21 cellular contexts compared by ENCODE assay signal in the genomic region with DNA sequence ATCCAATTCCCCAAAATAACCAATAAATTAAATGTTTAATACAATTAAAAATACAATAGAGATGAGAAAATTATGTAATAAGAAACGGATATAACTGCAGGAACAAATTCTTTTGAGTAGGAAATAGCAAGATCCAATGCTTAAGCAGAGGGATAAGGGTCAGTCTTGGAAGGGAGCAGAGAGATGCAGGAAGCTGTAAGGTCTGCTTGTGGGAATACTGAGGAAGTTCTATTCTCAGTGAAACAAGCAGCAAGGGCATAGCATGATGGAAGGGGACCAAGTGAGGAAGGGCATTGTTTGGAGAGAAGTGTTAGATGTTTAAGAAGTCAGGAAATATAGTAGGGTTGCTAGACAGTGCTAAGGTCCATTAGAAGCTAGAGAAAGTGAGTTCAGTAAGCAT.
A peak's percentile ranks its signal among the peaks of the same experiment; 100 is the strongest.
DNase-seq lines count a peak whose midpoint lies in the region; ATAC-seq, FAIRE-seq and TF ChIP-seq lines count a peak whose summit lies in the region.
"Had no signal": no experiment of that assay in that cellular context is flagged by ENCODE, and none has a peak within 500 bp of the region (broad histone marks: within the 10 kb centered on the region; RNA-seq: fewer than 3 reads in every experiment).

No MANE protein-coding gene starts in this region.

- H3K9me1 ChIP-seq in K562 (ENCODE audit: control insufficient read depth, insufficient read depth, low read length) (no peaks in the 10 kb centered on the region), endothelial cell of umbilical vein (replicated peaks; ENCODE audit: control insufficient read depth, extremely low read depth, insufficient read depth, low read length) (no peaks in the 10 kb centered on the region)

- BruUV-seq in K562 (replicated peaks; lab: Mats Ljungman, UMichigan), result no TSS peak
- no TSS peak for BruUV-seq in endothelial cell of umbilical vein (replicated peaks; lab: Mats Ljungman, UMichigan)

- H3K4me2 ChIP-seq in GM23338 (no peak overlapping the region; the same call in 1 of the 2 replicates), K562 (ENCODE audit: insufficient read depth, low read length) (no peak overlapping the region), endothelial cell of umbilical vein (ENCODE audit: insufficient read depth, low read length) (no peak overlapping the region)
- H3K4me2 ChIP-seq: A549; BLaER1 treated with 17β-estradiol and CSF1 and Interleukin-3, amounts not matched to agents 10 nM and 100 nM had no signal

- ATAC-seq in GM23338 (no peak), K562 (peak; percentile 25; the same call in 2 of the 3 replicates), HG03159 (IDR thresholded peaks at IDR 0.05; ENCODE audit: unreplicated experiment) (no peak)
- ATAC-seq: A549; CD8-positive, alpha-beta T cell had no signal

- in situ Hi-C loops in K562 (cut with MboI), result no loop called here

- dilution Hi-C loops in endothelial cell of umbilical vein (cut with MboI; ENCODE audit: extremely low pct_ligation_motif_present, low sequenced_read_pairs), result no loop called here

- H3K79me2 ChIP-seq in GM23338 (replicated peaks; ENCODE audit: insufficient read depth), result no peaks in the 10 kb centered on the region
- H3K79me2 ChIP-seq in K562 (ENCODE audit: control insufficient read depth, insufficient read depth, low read length), result no peaks in the 10 kb centered on the region
- H3K79me2 ChIP-seq in endothelial cell of umbilical vein (ENCODE audit: control insufficient read depth, insufficient read depth, low read length), result no peaks in the 10 kb centered on the region

- WGBS in K562 (ENCODE audit: insufficient coverage, low coverage, missing lambda C conversion rate), result 22% methylated on average over 1 of the region's 1 CpG

- no peaks in the 10 kb centered on the region for H3K9me3 Mint-ChIP-seq in GM23338
- H3K9me3 Mint-ChIP-seq: CD4-positive, alpha-beta T cell; CD8-positive, alpha-beta T cell had no signal

- H3K27me3 ChIP-seq in GM23338 (ENCODE audit: insufficient read depth), result no peaks in the 10 kb centered on the region
- no peaks in the 10 kb centered on the region for H3K27me3 ChIP-seq in K562 (ENCODE audit: control insufficient read depth in 2 of 2, insufficient read depth in 2 of 2, low read length in 2 of 2)
- H3K27me3 ChIP-seq in endothelial cell of umbilical vein (ENCODE audit: control insufficient read depth in 2 of 2, insufficient read depth in 2 of 2, low read length in 2 of 2), result no peaks in the 10 kb centered on the region
- H3K27me3 ChIP-seq: BLaER1 treated with 17β-estradiol and CSF1 and Interleukin-3, amounts not matched to agents 10 nM and 100 nM had no signal

- intact Hi-C loops in K562 (cut with micrococcal nuclease) (no loop called here), endothelial cell of umbilical vein (cut with micrococcal nuclease) (no loop called here)

- H3K27ac ChIP-seq in GM23338 (ENCODE audit: low read depth) (no peak overlapping the region), K562 (ENCODE audit: extremely low read depth, low read depth, low read length) (no peak overlapping the region; the same call in 2 of the 3 replicates), endothelial cell of umbilical vein (ENCODE audit: insufficient read depth, low read depth, low read length) (no peak overlapping the region)
- H3K27ac ChIP-seq: 22Rv1; A549; BLaER1 treated with 17β-estradiol and CSF1 and Interleukin-3, amounts not matched to agents 10 nM and 100 nM; C4-2B had no signal

- H3K27me3 Mint-ChIP-seq in GM23338 (ENCODE audit: insufficient read depth, low read depth, poor library complexity), result no peaks in the 10 kb centered on the region
- H3K27me3 Mint-ChIP-seq: B cell; CD4-positive, alpha-beta T cell had no signal

- POLR2A ChIA-PET in K562 (lab: Yijun Ruan, JAX), result no interaction called here
- POLR2A ChIA-PET in endothelial cell of umbilical vein (lab: Charles Lee), result no interaction called here

- H3K36me3 Mint-ChIP-seq in GM23338 (ENCODE audit: low read depth), result no peaks in the 10 kb centered on the region

- H3K4me1 ChIP-seq in GM23338 (ENCODE audit: insufficient read depth), result peaks cover 9% of the 10 kb centered on the region; the same call in 1 of the 2 replicates
- H3K4me1 ChIP-seq in K562 (replicated peaks in 1 of 2; ENCODE audit: control insufficient read depth in 2 of 2, insufficient read depth in 2 of 2, low read length in 2 of 2), result peaks cover 3 to 12% of the 10 kb centered on the region in 2 experiments; a peak in 3 of 5 replicates
- no peaks in the 10 kb centered on the region for H3K4me1 ChIP-seq in endothelial cell of umbilical vein (ENCODE audit: control insufficient read depth, extremely low read depth, insufficient read depth, low read length)
- H3K4me1 ChIP-seq: A549; BLaER1 treated with 17β-estradiol and CSF1 and Interleukin-3, amounts not matched to agents 10 nM and 100 nM; Caco-2 had no signal

- no peak for TF ChIP-seq CTCF in GM23338 (conservative IDR thresholded peaks at IDR 0.05; ENCODE audit: low read depth in 2 of 2)
- no peak for TF ChIP-seq CTCF in K562 (IDR thresholded peaks at IDR 0.05 in 2 of 3, conservative IDR thresholded peaks at IDR 0.05 in 1 of 3; ENCODE audit: insufficient read depth in 2 of 3, low read depth in 1 of 3, low read length in 3 of 3)
- no peak for TF ChIP-seq CTCF in endothelial cell of umbilical vein (IDR thresholded peaks at IDR 0.05; ENCODE audit: extremely low read depth in 1 of 2, insufficient read depth in 1 of 2, low read depth in 1 of 2, low read length in 2 of 2)

- TF ChIP-seq POLR2A in K562 (conservative IDR thresholded peaks at IDR 0.05) (no peak), endothelial cell of umbilical vein (IDR thresholded peaks at IDR 0.05; ENCODE audit: low read depth, low read length) (no peak)

- H3K9ac ChIP-seq in K562 (ENCODE audit: insufficient read depth in 1 of 2, low read depth in 2 of 2, low read length in 2 of 2) (no peak overlapping the region), endothelial cell of umbilical vein (replicated peaks; ENCODE audit: extremely low read depth, insufficient read depth, low read length) (no peak overlapping the region)
- H3K9ac ChIP-seq: BLaER1 treated with 17β-estradiol and CSF1 and Interleukin-3, amounts not matched to agents 10 nM and 100 nM had no signal

- H3K27ac Mint-ChIP-seq in GM23338, result no peak overlapping the region
- H3K27ac Mint-ChIP-seq: B cell; CD4-positive, alpha-beta T cell; CD8-positive, alpha-beta T cell had no signal

- H3K4me1 Mint-ChIP-seq in GM23338, result no peaks in the 10 kb centered on the region
- H3K4me1 Mint-ChIP-seq: B cell had no signal

- no peak for TF ChIP-seq EP300 in K562 (IDR thresholded peaks at IDR 0.05; ENCODE audit: low read length)

- no peaks in the 10 kb centered on the region for H3F3A ChIP-seq in GM23338 (replicated peaks; ENCODE audit: low read depth)

- H3K36me3 ChIP-seq in GM23338 (ENCODE audit: insufficient read depth) (no peaks in the 10 kb centered on the region), K562 (ENCODE audit: control insufficient read depth, insufficient read depth, low read length) (no peaks in the 10 kb centered on the region), endothelial cell of umbilical vein (ENCODE audit: control insufficient read depth in 2 of 2, extremely low read depth in 1 of 2, insufficient read depth in 2 of 2, low read length in 2 of 2) (no peaks in the 10 kb centered on the region)

- CTCF ChIA-PET in K562 (lab: Yijun Ruan, JAX; ENCODE audit: low intra/inter-chr PET ratio) (no interaction called here), endothelial cell of umbilical vein (lab: Charles Lee) (no interaction called here)

- H3K4me3 ChIP-seq in GM23338 (no peak overlapping the region), K562 (no peak overlapping the region), endothelial cell of umbilical vein (replicated peaks in 1 of 3; ENCODE audit: insufficient read depth in 1 of 3, low read depth in 1 of 3, low read length in 3 of 3) (no peak overlapping the region)
- H3K4me3 ChIP-seq: A549; BLaER1 treated with 17β-estradiol and CSF1 and Interleukin-3, amounts not matched to agents 10 nM and 100 nM had no signal

- H3K9me3 ChIP-seq in K562 (replicated peaks; ENCODE audit: control insufficient read depth, insufficient read depth, low read depth, low read length) (no peaks in the 10 kb centered on the region), endothelial cell of umbilical vein (replicated peaks; ENCODE audit: control insufficient read depth, insufficient read depth, low read length) (no peaks in the 10 kb centered on the region)
- H3K9me3 ChIP-seq: A549, Caco-2 had no signal

- H3K9me2 ChIP-seq in GM23338 (ENCODE audit: insufficient read depth), result no peaks in the 10 kb centered on the region

- TF ChIP-seq RAD21 in K562 (CRISPR knock-in tag; conservative IDR thresholded peaks at IDR 0.05 in 1 of 2, IDR thresholded peaks at IDR 0.05 in 1 of 2), result no peak

- peak; percentile 4 for DNase-seq in GM23338 (ENCODE audit: low spot score)
- DNase-seq in K562 (ENCODE audit: extremely low read depth in 1 of 4, low spot score in 3 of 4), result no peak
- peak; percentile 11 for DNase-seq in endothelial cell of umbilical vein (ENCODE audit: low read depth, low spot score)
- no peak for DNase-seq in SW 1271 (lab: John Stamatoyannopoulos, UW)
- DNase-seq: AML-193; Caco-2; Calu3; CD4-positive, alpha-beta T cell; CD8-positive, alpha-beta T cell; DMS79 treated with DMSO at 0.1 percent for 48 hours; GF-D8 had no signal

- FAIRE-seq in K562 (lab: Jason Lieb, UNC) (no peak), endothelial cell of umbilical vein (lab: Jason Lieb, UNC) (no peak)
- FAIRE-seq: A549, D721Med, G401.6, GM12891, GM19239 had no signal

- H4K20me1 ChIP-seq in GM23338 (replicated peaks; ENCODE audit: insufficient read depth) (no peaks in the 10 kb centered on the region; the same call in 1 of the 2 replicates), K562 (replicated peaks; ENCODE audit: control insufficient read depth, insufficient read depth, low read length) (no peaks in the 10 kb centered on the region), endothelial cell of umbilical vein (replicated peaks; ENCODE audit: control insufficient read depth, extremely low read depth, insufficient read depth, low read length) (no peaks in the 10 kb centered on the region)
- H4K20me1 ChIP-seq: BLaER1 treated with 17β-estradiol and CSF1 and Interleukin-3, amounts not matched to agents 10 nM and 100 nM had no signal

- H2AFZ ChIP-seq in GM23338 (no peak overlapping the region), K562 (ENCODE audit: low read depth, low read length) (no peak overlapping the region), endothelial cell of umbilical vein (ENCODE audit: low read depth, low read length) (no peak overlapping the region)

- no peak overlapping the region for H3K4me3 Mint-ChIP-seq in GM23338
- H3K4me3 Mint-ChIP-seq: B cell; CD4-positive, alpha-beta T cell; CD8-positive, alpha-beta T cell had no signal

TF ChIP-seq in GM23338, 12 proteins besides CTCF, POLR2A, EP300 and RAD21 (continues in another document):
- TF ChIP-seq NANOG (IDR thresholded peaks at IDR 0.05; ENCODE audit: borderline replicate concordance), result no peak

TF ChIP-seq in endothelial cell of umbilical vein, 7 proteins besides CTCF, POLR2A, EP300 and RAD21 (continues in another document):
- TF ChIP-seq POLR2AphosphoS5 (IDR thresholded peaks at IDR 0.05; ENCODE audit: insufficient read depth, low read depth, low read length) (no peak), EZH2 (IDR thresholded peaks at IDR 0.05; ENCODE audit: borderline replicate concordance, low read depth, low read length, severe bottlenecking) (no peak), GATA2 (IDR thresholded peaks at IDR 0.05; ENCODE audit: insufficient read depth, insufficient read length, low read depth, low read length) (no peak), FOS (IDR thresholded peaks at IDR 0.05; ENCODE audit: borderline replicate concordance, insufficient read depth, low read length) (no peak)

Comparison
In these comparisons a context has a peak if more than half of its experiments do, and no peak if none do; other contexts are left out.
1. DNase-seq: peak in GM23338 (single experiment) and endothelial cell of umbilical vein (single experiment); none in K562 (0 of 4) and SW 1271 (0 of 2).